In the genomic region with DNA sequence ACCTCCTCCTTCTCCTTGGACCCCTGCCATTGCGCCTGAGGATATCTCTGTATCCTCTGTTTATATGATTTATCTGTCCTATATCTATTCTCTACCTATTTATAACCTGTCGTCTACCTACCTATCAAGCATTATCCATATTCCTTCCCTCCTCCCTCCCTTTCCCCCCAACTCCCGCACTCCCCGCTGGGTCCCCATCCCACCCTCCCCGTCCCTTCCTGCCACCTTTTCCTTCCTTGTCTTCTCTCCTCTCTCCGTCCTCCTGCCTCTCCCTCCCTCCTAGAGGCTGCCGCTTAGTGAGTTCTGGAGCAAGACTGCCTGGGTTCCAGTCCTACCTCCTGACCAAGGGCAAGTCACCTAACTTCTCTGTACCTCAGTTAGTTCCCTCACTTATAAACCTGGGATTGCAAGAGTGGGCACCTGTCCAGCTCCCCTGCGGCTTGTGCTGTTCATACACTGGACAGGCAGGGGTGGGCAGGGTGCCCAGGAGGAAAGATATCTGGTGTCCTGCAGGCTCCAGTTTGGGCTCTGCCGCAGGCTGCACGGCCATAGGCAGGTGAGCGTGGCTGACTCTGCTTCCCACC, we compare ENCODE assay signal across 9 cellular contexts. TPM values are rescaled to one million over a fixed set of nuclear protein-coding genes. Genes with fewer than 3 reads are reported as not detected.
DNase-seq lines count a peak whose midpoint lies in the region; ATAC-seq, FAIRE-seq and TF ChIP-seq lines count a peak whose summit lies in the region.
"Had no signal": no experiment of that assay in that cellular context is flagged by ENCODE, and none has a peak within 500 bp of the region (broad histone marks: within the 10 kb centered on the region; RNA-seq: fewer than 3 reads in every experiment).

No MANE protein-coding gene starts in this region.

- H3K36me3 Mint-ChIP-seq in immature natural killer cell, result no peaks in the 10 kb centered on the region
- H3K36me3 Mint-ChIP-seq in activated CD8-positive, alpha-beta T cell treated with anti-CD3 and anti-CD28 coated beads, Interleukin-2, amount 10 ng/mL, durations not matched to agents 7 days and 5 days (ENCODE audit: low read depth), result no peaks in the 10 kb centered on the region
- no peaks in the 10 kb centered on the region for H3K36me3 Mint-ChIP-seq in T-helper 2 cell treated with Interferon-gamma antibody and Interleukin-4, amounts not matched to agents 5 μg/mL and 100 μg/mL, for 36 hours (ENCODE audit: low read depth)

- CTCF ChIA-PET in K562 (lab: Yijun Ruan, JAX; ENCODE audit: low intra/inter-chr PET ratio), result no interaction called here
- CTCF ChIA-PET in activated CD8-positive, alpha-beta T cell treated with anti-CD3 and anti-CD28 coated beads, Interleukin-2, amount 10 ng/mL, durations not matched to agents 7 days and 5 days (lab: Charles Lee), result no interaction called here

- 7% methylated on average over 6 of the region's 11 CpGs for WGBS in K562 (ENCODE audit: insufficient coverage, low coverage, missing lambda C conversion rate)

- peak overlapping the region in 3 of 5 donors; percentile 41 to 72 (median 64) for H3K4me3 Mint-ChIP-seq in immature natural killer cell
- no peak overlapping the region for H3K4me3 Mint-ChIP-seq in activated CD8-positive, alpha-beta T cell treated with anti-CD3 and anti-CD28 coated beads, Interleukin-2, amount 10 ng/mL, durations not matched to agents 7 days and 5 days
- H3K4me3 Mint-ChIP-seq in T-helper 2 cell treated with Interferon-gamma antibody and Interleukin-4, amounts not matched to agents 5 μg/mL and 100 μg/mL, for 36 hours, result no peak overlapping the region

- intact Hi-C loops in Right ventricle myocardium superior (cut with DNase I) (no loop called here), K562 (cut with micrococcal nuclease) (no loop called here), vagina (cut with DNase I) (no loop called here)

- H3K27me3 Mint-ChIP-seq in immature natural killer cell (ENCODE audit: low read depth in 3 of 3), result peaks cover 5 to 22% (median 13%) of the 10 kb centered on the region in 3 donors
- peaks cover 8% of the 10 kb centered on the region for H3K27me3 Mint-ChIP-seq in activated CD8-positive, alpha-beta T cell treated with anti-CD3 and anti-CD28 coated beads, Interleukin-2, amount 10 ng/mL, durations not matched to agents 7 days and 5 days (ENCODE audit: low read depth)
- H3K27me3 Mint-ChIP-seq in T-helper 2 cell treated with Interferon-gamma antibody and Interleukin-4, amounts not matched to agents 5 μg/mL and 100 μg/mL, for 36 hours (ENCODE audit: low read depth), result peaks cover 5% of the 10 kb centered on the region

- no peak overlapping the region; a peak in 1 of 4 replicates for H3K9ac ChIP-seq in K562 (ENCODE audit: insufficient read depth in 1 of 2, low read depth in 2 of 2, low read length in 2 of 2)

- TF ChIP-seq POLR2A in K562 (conservative IDR thresholded peaks at IDR 0.05), result no peak
- TF ChIP-seq POLR2A in vagina (IDR thresholded peaks at IDR 0.05), result no peak

- in situ Hi-C loops in K562 (cut with MboI), result no loop called here

- H3K36me3 ChIP-seq in right atrium auricular region (no peaks in the 10 kb centered on the region), K562 (ENCODE audit: control insufficient read depth, insufficient read depth, low read length) (no peaks in the 10 kb centered on the region), vagina (no peaks in the 10 kb centered on the region)

- no peaks in the 10 kb centered on the region for H3K9me3 ChIP-seq in right atrium auricular region
- H3K9me3 ChIP-seq in K562 (replicated peaks; ENCODE audit: control insufficient read depth, insufficient read depth, low read depth, low read length), result no peaks in the 10 kb centered on the region
- H3K9me3 ChIP-seq in vagina, result no peaks in the 10 kb centered on the region

- DNase-seq in Right ventricle myocardium superior (peak; percentile 74), right atrium auricular region (ENCODE audit: low spot score) (no peak), K562 (ENCODE audit: extremely low read depth in 1 of 4, low spot score in 3 of 4) (no peak), immature natural killer cell (no peak), vagina (ENCODE audit: extremely low spot score in 2 of 2) (no peak)
- DNase-seq in activated CD4-positive, alpha-beta T cell treated with anti-CD3 and anti-CD28 coated beads, Interleukin-2, amount 50 U/mL, for 4 hours, result no peak
- DNase-seq in activated CD8-positive, alpha-beta T cell treated with anti-CD3 and anti-CD28 coated beads, Interleukin-2, amount 10 ng/mL, durations not matched to agents 7 days and 5 days, result no peak
- DNase-seq in T-helper 2 cell treated with Interferon-gamma antibody and Interleukin-4, amounts not matched to agents 5 μg/mL and 100 μg/mL, for 36 hours (ENCODE audit: low spot score), result no peak

- H4K20me1 ChIP-seq in K562 (replicated peaks; ENCODE audit: control insufficient read depth, insufficient read depth, low read length), result peaks cover 5% of the 10 kb centered on the region; the same call in 1 of the 2 replicates

- peaks cover 0 to 46% of the 10 kb centered on the region in 2 donors for H3K4me1 ChIP-seq in right atrium auricular region
- peaks cover 0 to 41% of the 10 kb centered on the region in 2 experiments; a peak in 2 of 5 replicates for H3K4me1 ChIP-seq in K562 (replicated peaks in 1 of 2; ENCODE audit: control insufficient read depth in 2 of 2, insufficient read depth in 2 of 2, low read length in 2 of 2)
- peaks cover 41% of the 10 kb centered on the region for H3K4me1 ChIP-seq in vagina

- H3K27ac ChIP-seq in right atrium auricular region, result no peak overlapping the region
- no peak overlapping the region for H3K27ac ChIP-seq in K562 (ENCODE audit: extremely low read depth, low read depth, low read length)
- H3K27ac ChIP-seq in vagina, result no peak overlapping the region

- H3K4me3 ChIP-seq in right atrium auricular region (peak overlapping the region in 1 of 2 donors; percentile 31), K562 (no peak overlapping the region), vagina (peak overlapping the region; percentile 28 to 40)

- POLR2A ChIA-PET in K562 (lab: Yijun Ruan, JAX), result interaction anchor here (0.7 to 1.6 kb wide), 3 partner anchors 9 to 17 kb away, joined by 3 to 5 read pairs (median 3); a partner anchor contains a TSS
- POLR2A ChIA-PET in activated CD8-positive, alpha-beta T cell treated with anti-CD3 and anti-CD28 coated beads, Interleukin-2, amount 10 ng/mL, durations not matched to agents 7 days and 5 days (lab: Charles Lee), result interaction anchor here (1.0 to 1.4 kb wide), 3 partner anchors 17 to 88 kb away, joined by 3 to 4 read pairs (median 4); a partner anchor contains a TSS

- H3K4me2 ChIP-seq in K562 (ENCODE audit: insufficient read depth, low read length), result peak overlapping the region; percentile 50; the same call in 1 of the 2 replicates

- no peak for FAIRE-seq in K562 (lab: Jason Lieb, UNC)

- BruUV-seq in K562 (replicated peaks; lab: Mats Ljungman, UMichigan), result no TSS peak

- TF ChIP-seq EP300 in K562 (IDR thresholded peaks at IDR 0.05; ENCODE audit: low read length), result no peak

- no peaks in the 10 kb centered on the region for H3K9me3 Mint-ChIP-seq in immature natural killer cell
- no peaks in the 10 kb centered on the region for H3K9me3 Mint-ChIP-seq in activated CD8-positive, alpha-beta T cell treated with anti-CD3 and anti-CD28 coated beads, Interleukin-2, amount 10 ng/mL, durations not matched to agents 7 days and 5 days (ENCODE audit: insufficient read depth)
- H3K9me3 Mint-ChIP-seq in T-helper 2 cell treated with Interferon-gamma antibody and Interleukin-4, amounts not matched to agents 5 μg/mL and 100 μg/mL, for 36 hours, result no peaks in the 10 kb centered on the region

- TF ChIP-seq CTCF in right atrium auricular region (IDR thresholded peaks at IDR 0.05) (no peak), K562 (IDR thresholded peaks at IDR 0.05 in 2 of 3, conservative IDR thresholded peaks at IDR 0.05 in 1 of 3; ENCODE audit: insufficient read depth in 2 of 3, low read depth in 1 of 3, low read length in 3 of 3) (no peak), vagina (IDR thresholded peaks at IDR 0.05) (no peak)

- H3K27ac Mint-ChIP-seq in immature natural killer cell, result no peak overlapping the region
- H3K27ac Mint-ChIP-seq in activated CD8-positive, alpha-beta T cell treated with anti-CD3 and anti-CD28 coated beads, Interleukin-2, amount 10 ng/mL, durations not matched to agents 7 days and 5 days, result no peak overlapping the region
- no peak overlapping the region for H3K27ac Mint-ChIP-seq in T-helper 2 cell treated with Interferon-gamma antibody and Interleukin-4, amounts not matched to agents 5 μg/mL and 100 μg/mL, for 36 hours

- no peaks in the 10 kb centered on the region for H3K9me1 ChIP-seq in K562 (ENCODE audit: control insufficient read depth, insufficient read depth, low read length)

- TF ChIP-seq RAD21 in K562 (CRISPR knock-in tag; conservative IDR thresholded peaks at IDR 0.05 in 1 of 2, IDR thresholded peaks at IDR 0.05 in 1 of 2), result no peak

- H3K27me3 ChIP-seq in right atrium auricular region, result no peaks in the 10 kb centered on the region
- peaks cover 3 to 16% of the 10 kb centered on the region in 2 experiments; a peak in 4 of 5 replicates for H3K27me3 ChIP-seq in K562 (ENCODE audit: control insufficient read depth in 2 of 2, insufficient read depth in 2 of 2, low read length in 2 of 2)
- peaks cover 10% of the 10 kb centered on the region for H3K27me3 ChIP-seq in vagina

- peak; percentile 26 for ATAC-seq in Right ventricle myocardium superior (ENCODE audit: poor library complexity)
- no peak for ATAC-seq in K562
- ATAC-seq in activated CD8-positive, alpha-beta T cell treated with anti-CD3 and anti-CD28 coated beads, Interleukin-2, amount 10 ng/mL, durations not matched to agents 7 days and 5 days, result no peak

- no peaks in the 10 kb centered on the region for H3K79me2 ChIP-seq in K562 (ENCODE audit: control insufficient read depth, insufficient read depth, low read length)

- no peak overlapping the region for H2AFZ ChIP-seq in K562 (ENCODE audit: low read depth, low read length)

- peaks cover 16 to 21% of the 10 kb centered on the region in 2 donors for H3K4me1 Mint-ChIP-seq in immature natural killer cell
- peaks cover 14% of the 10 kb centered on the region for H3K4me1 Mint-ChIP-seq in activated CD8-positive, alpha-beta T cell treated with anti-CD3 and anti-CD28 coated beads, Interleukin-2, amount 10 ng/mL, durations not matched to agents 7 days and 5 days (ENCODE audit: low read depth)
- peaks cover 9% of the 10 kb centered on the region for H3K4me1 Mint-ChIP-seq in T-helper 2 cell treated with Interferon-gamma antibody and Interleukin-4, amounts not matched to agents 5 μg/mL and 100 μg/mL, for 36 hours (ENCODE audit: low read depth)

RNA-seq across cellular contexts. Expression of a gene that starts 16.1 kb away (rescaled TPM):
- total RNA-seq in Right ventricle myocardium superior, result 1.5 TPM
- total RNA-seq in right atrium auricular region, result 1 to 10 TPM; 1.7 to 2.7 TPM
- not detected in 2 replicates for total RNA-seq in K562 (2011; cell fraction: chromatin; rRNA removed; ENCODE audit: low replicate concordance)
- total RNA-seq in K562 (2011; cell fraction: nucleolus; rRNA removed), result not detected in 2 replicates
- not detected in 2 replicates for total RNA-seq in K562 (2011; cell fraction: nucleoplasm; rRNA removed)
- not detected in 2 replicates for total RNA-seq in K562 (2014; rRNA removed)
- not detected in 2 replicates for total RNA-seq in K562 (2014; rRNA removed; fragmentation: Illumina TruSeq; extraction: Trizol)
- total RNA-seq in K562 (2015; rRNA removed; fragmentation: Illumina TruSeq; extraction: Trizol), result not detected in 2 replicates
- total RNA-seq in K562 (2021), result not detected in 2 replicates
- polyA plus RNA-seq in K562 (2011; rRNA removed), result not detected in 2 replicates
- polyA plus RNA-seq in K562 (2011; cell fraction: cytosol; rRNA removed), result not detected in 2 replicates
- polyA plus RNA-seq in K562 (2011; cell fraction: nucleus; rRNA removed), result not detected in 2 replicates
- 0.17 and 0.36 TPM in 2 replicates for polyA plus RNA-seq in K562 (2012)
- not detected in 2 replicates for polyA plus RNA-seq in K562 (2014; fragmentation: Illumina TruSeq; extraction: Trizol)
- under 1 TPM in 1 of 2 experiments, not detected in 1; 0.08 TPM for polyA plus RNA-seq in K562 (2014; fragmentation: Nextera tagmentation; extraction: Ambion mirVana)
- polyA plus RNA-seq in K562 (2014; rRNA removed), result not detected in 2 replicates
- not detected in 2 replicates for polyA minus RNA-seq in K562 (2011; rRNA and poly(A)+ RNA removed)
- not detected in 2 replicates for polyA minus RNA-seq in K562 (2011; cell fraction: cytosol; rRNA and poly(A)+ RNA removed)
- not detected in 2 replicates for polyA minus RNA-seq in K562 (2011; cell fraction: nucleus; rRNA and poly(A)+ RNA removed)
- 1 to 10 TPM in 1 of 3 donors, under 1 TPM in 1, not detected in 1; 0.48 to 1.5 TPM for polyA plus RNA-seq in immature natural killer cell
- 5.9 TPM for total RNA-seq in vagina
- total RNA-seq in activated CD8-positive, alpha-beta T cell treated with anti-CD3 and anti-CD28 coated beads, Interleukin-2, amount 10 ng/mL, durations not matched to agents 7 days and 5 days, result 1 to 10 TPM in 1 of 2 experiments, under 1 TPM in 1; 0.99 to 1.3 TPM
- total RNA-seq: LHCN-M2 had no signal

RNA-seq across cellular contexts. Expression of a gene that starts 17.7 kb away (rescaled TPM):
- total RNA-seq in Right ventricle myocardium superior (56.0 TPM), right atrium auricular region (10 to 100 TPM; 32.1 to 36.4 TPM), K562 (2014; rRNA removed) (32.2 and 36.0 TPM in 2 replicates), K562 (2014; rRNA removed; fragmentation: Illumina TruSeq; extraction: Trizol) (6.0 and 8.4 TPM in 2 replicates), K562 (2015; rRNA removed; fragmentation: Illumina TruSeq; extraction: Trizol) (16.3 and 17.2 TPM in 2 replicates), K562 (2021) (116 and 146 TPM in 2 replicates), vagina (129 TPM)
- total RNA-seq in K562 (2011; cell fraction: chromatin; rRNA removed; ENCODE audit: low replicate concordance), result 299 and 811 TPM in 2 replicates
- total RNA-seq in K562 (2011; cell fraction: nucleolus; rRNA removed), result 301 and 324 TPM in 2 replicates
- total RNA-seq in K562 (2011; cell fraction: nucleoplasm; rRNA removed), result 310 and 346 TPM in 2 replicates
- polyA plus RNA-seq in K562 (2011; rRNA removed) (28.1 and 70.4 TPM in 2 replicates), K562 (2014; fragmentation: Illumina TruSeq; extraction: Trizol) (44.5 and 79.0 TPM in 2 replicates), K562 (2014; fragmentation: Nextera tagmentation; extraction: Ambion mirVana) (1 to 10 TPM in 1 of 2 experiments, under 1 TPM in 1; 0.74 to 2.3 TPM), K562 (2014; rRNA removed) (125 and 144 TPM in 2 replicates), immature natural killer cell (1 to 10 TPM; 3.2 to 8.6 (median 3.2) TPM)
- polyA plus RNA-seq in K562 (2011; cell fraction: cytosol; rRNA removed), result 32.2 and 33.2 TPM in 2 replicates
- polyA plus RNA-seq in K562 (2011; cell fraction: nucleus; rRNA removed), result 546 and 794 TPM in 2 replicates
- 103 and 172 TPM in 2 replicates for polyA plus RNA-seq in K562 (2012)
- 16.0 and 20.5 TPM in 2 replicates for polyA minus RNA-seq in K562 (2011; rRNA and poly(A)+ RNA removed)
- 21.1 and 33.8 TPM in 2 replicates for polyA minus RNA-seq in K562 (2011; cell fraction: cytosol; rRNA and poly(A)+ RNA removed)
- 88.3 and 112 TPM in 2 replicates for polyA minus RNA-seq in K562 (2011; cell fraction: nucleus; rRNA and poly(A)+ RNA removed)
- total RNA-seq in activated CD8-positive, alpha-beta T cell treated with anti-CD3 and anti-CD28 coated beads, Interleukin-2, amount 10 ng/mL, durations not matched to agents 7 days and 5 days, result 100 to 1,000 TPM; 171 to 181 TPM

RNA-seq across cellular contexts. Expression of a gene that starts 32.2 kb away (rescaled TPM):
- 1.1 TPM for total RNA-seq in Right ventricle myocardium superior
- total RNA-seq in right atrium auricular region, result 1 to 10 TPM; 2.1 to 4.9 TPM
- 0.53 TPM in 1 of 2 replicates, not detected in the other for total RNA-seq in K562 (2011; cell fraction: chromatin; rRNA removed; ENCODE audit: low replicate concordance)
- total RNA-seq in K562 (2011; cell fraction: nucleolus; rRNA removed), result 1.2 TPM in 2 replicates
- 0.44 and 0.61 TPM in 2 replicates for total RNA-seq in K562 (2011; cell fraction: nucleoplasm; rRNA removed)
- 0.64 and 1.6 TPM in 2 replicates for total RNA-seq in K562 (2014; rRNA removed)
- total RNA-seq in K562 (2014; rRNA removed; fragmentation: Illumina TruSeq; extraction: Trizol), result 0.10 TPM in 1 of 2 replicates, not detected in the other
- total RNA-seq in K562 (2015; rRNA removed; fragmentation: Illumina TruSeq; extraction: Trizol), result 0.38 and 0.43 TPM in 2 replicates
- total RNA-seq in K562 (2021), result 0.58 and 0.74 TPM in 2 replicates
- 0.11 and 0.12 TPM in 2 replicates for polyA plus RNA-seq in K562 (2011; rRNA removed)
- 0.32 and 0.64 TPM in 2 replicates for polyA plus RNA-seq in K562 (2011; cell fraction: cytosol; rRNA removed)
- polyA plus RNA-seq in K562 (2011; cell fraction: nucleus; rRNA removed), result 0.24 and 0.43 TPM in 2 replicates
- 0.35 and 0.48 TPM in 2 replicates for polyA plus RNA-seq in K562 (2012)
- polyA plus RNA-seq in K562 (2014; fragmentation: Illumina TruSeq; extraction: Trizol), result 0.06 and 0.28 TPM in 2 replicates
- under 1 TPM; 0.23 to 0.34 TPM for polyA plus RNA-seq in K562 (2014; fragmentation: Nextera tagmentation; extraction: Ambion mirVana)
- 0.15 and 0.32 TPM in 2 replicates for polyA plus RNA-seq in K562 (2014; rRNA removed)
- 0.28 TPM in 1 of 2 replicates, not detected in the other for polyA minus RNA-seq in K562 (2011; rRNA and poly(A)+ RNA removed)
- polyA minus RNA-seq in K562 (2011; cell fraction: cytosol; rRNA and poly(A)+ RNA removed), result 0.91 and 0.95 TPM in 2 replicates
- 0.89 and 1.8 TPM in 2 replicates for polyA minus RNA-seq in K562 (2011; cell fraction: nucleus; rRNA and poly(A)+ RNA removed)
- under 1 TPM in 1 of 3 donors, not detected in 2; 0.75 TPM for polyA plus RNA-seq in immature natural killer cell
- 10.3 TPM for total RNA-seq in vagina
- total RNA-seq in activated CD8-positive, alpha-beta T cell treated with anti-CD3 and anti-CD28 coated beads, Interleukin-2, amount 10 ng/mL, durations not matched to agents 7 days and 5 days, result 1 to 10 TPM; 5.3 to 5.6 TPM

RNA-seq across cellular contexts. Expression of a gene that starts 41.7 kb away (rescaled TPM):
- 11.6 TPM for total RNA-seq in Right ventricle myocardium superior
- total RNA-seq in right atrium auricular region, result 10 to 100 TPM; 11.4 to 15.2 TPM
- not detected in 2 replicates for total RNA-seq in K562 (2011; cell fraction: chromatin; rRNA removed; ENCODE audit: low replicate concordance)
- total RNA-seq in K562 (2011; cell fraction: nucleolus; rRNA removed), result not detected in 2 replicates
- not detected in 2 replicates for total RNA-seq in K562 (2011; cell fraction: nucleoplasm; rRNA removed)
- not detected in 2 replicates for total RNA-seq in K562 (2014; rRNA removed)
- not detected in 2 replicates for total RNA-seq in K562 (2014; rRNA removed; fragmentation: Illumina TruSeq; extraction: Trizol)
- not detected in 2 replicates for total RNA-seq in K562 (2015; rRNA removed; fragmentation: Illumina TruSeq; extraction: Trizol)
- total RNA-seq in K562 (2021), result 0.29 and 0.38 TPM in 2 replicates
- polyA plus RNA-seq in K562 (2011; rRNA removed), result 0.09 and 0.15 TPM in 2 replicates
- 0.67 TPM in 1 of 2 replicates, not detected in the other for polyA plus RNA-seq in K562 (2011; cell fraction: cytosol; rRNA removed)
- 0.14 and 0.54 TPM in 2 replicates for polyA plus RNA-seq in K562 (2011; cell fraction: nucleus; rRNA removed)
- 0.32 and 0.38 TPM in 2 replicates for polyA plus RNA-seq in K562 (2012)
- not detected in 2 replicates for polyA plus RNA-seq in K562 (2014; fragmentation: Illumina TruSeq; extraction: Trizol)
- not detected for polyA plus RNA-seq in K562 (2014; fragmentation: Nextera tagmentation; extraction: Ambion mirVana)
- polyA plus RNA-seq in K562 (2014; rRNA removed), result 0.96 TPM in 1 of 2 replicates, not detected in the other
- polyA minus RNA-seq in K562 (2011; rRNA and poly(A)+ RNA removed), result not detected in 2 replicates
- polyA minus RNA-seq in K562 (2011; cell fraction: cytosol; rRNA and poly(A)+ RNA removed), result not detected in 2 replicates
- polyA minus RNA-seq in K562 (2011; cell fraction: nucleus; rRNA and poly(A)+ RNA removed), result not detected in 2 replicates
- polyA plus RNA-seq in immature natural killer cell, result not detected
- 33.4 TPM for total RNA-seq in vagina
- not detected for total RNA-seq in activated CD8-positive, alpha-beta T cell treated with anti-CD3 and anti-CD28 coated beads, Interleukin-2, amount 10 ng/mL, durations not matched to agents 7 days and 5 days

Comparison
In these comparisons a context has a peak if more than half of its experiments do, and no peak if none do; other contexts are left out.
1. H3K4me3 Mint-ChIP-seq: peak in immature natural killer cell (3 of 5); none in activated CD8-positive, alpha-beta T cell treated with anti-CD3 and anti-CD28 coated beads, Interleukin-2, amount 10 ng/mL, durations not matched to agents 7 days and 5 days (single experiment) and T-helper 2 cell treated with Interferon-gamma antibody and Interleukin-4, amounts not matched to agents 5 μg/mL and 100 μg/mL, for 36 hours (single experiment).